ENCODE assay signal across 30 cellular contexts in genomic region chr12:42884116-42884515, GRCh38.
"Had no signal": no experiment of that assay in that cellular context is flagged by ENCODE, and none has a peak within 500 bp of the region (broad histone marks: within the 10 kb centered on the region; RNA-seq: fewer than 3 reads in every experiment).

No MANE protein-coding gene starts in this region.

- H3K27ac ChIP-seq: left lung, lower lobe of right lung, neutrophil, parathyroid adenoma, psoas muscle, right atrium auricular region, right lobe of liver, stomach, testis, thyroid gland, transverse colon, upper lobe of left lung, vagina had no signal

- DNase-seq: hypothalamus; immature natural killer cell; kidney; left colon; left lung; lower lobe of right lung; mammary epithelial cell; mesenchymal stem cell; naive B cell; natural killer cell; nephron progenitor cell; occipital lobe; psoas muscle; right lobe of liver; stimulated activated CD4-positive, alpha-beta T cell treated with anti-CD3 and anti-CD28 coated beads, Interleukin-12 subunit alpha, Interleukin-12 subunit beta, amount 100 ng/mL, for 4 hours; stimulated activated CD4-positive, alpha-beta T cell treated with anti-CD3 and anti-CD28 coated beads, Interleukin-15, amount 100 ng/mL, for 24 hours; stimulated activated CD4-positive, alpha-beta T cell treated with anti-CD3 and anti-CD28 coated beads, Interleukin-2, amount 100 ng/mL, for 24 hours; stimulated activated CD4-positive, alpha-beta T cell treated with anti-CD3 and anti-CD28 coated beads, Interleukin-4, amount 100 ng/mL, for 1 hour; stimulated activated naive B cell treated with anti-CD40 and anti-IgM and Interleukin-4, amounts not matched to agents 10 μg/mL and 1 μg/mL and 100 μg/mL, for 72 hours; stimulated activated naive CD8-positive, alpha-beta T cell treated with anti-CD3 and anti-CD28 coated beads, Interleukin-15, Interleukin-2, amounts not matched to agents 100 U/mL and 50 U/mL, for 24 hours; stomach; testis; thyroid gland; transverse colon; upper lobe of left lung had no signal

- H2AFZ ChIP-seq: neural progenitor cell, parathyroid adenoma had no signal

- ATAC-seq: left colon; left lung; lower lobe of right lung; natural killer cell; psoas muscle; right lobe of liver; stimulated activated naive B cell treated with anti-CD40 and anti-IgM and Interleukin-4, amounts not matched to agents 10 μg/mL and 1 μg/mL and 100 μg/mL, for 72 hours; stimulated activated naive CD8-positive, alpha-beta T cell treated with anti-CD3 and anti-CD28 coated beads, Interleukin-15, Interleukin-2, amounts not matched to agents 100 U/mL and 50 U/mL, for 24 hours had no signal

- H3K9ac ChIP-seq: neural progenitor cell, parathyroid adenoma had no signal

- H3K4me1 ChIP-seq: left lung, lower lobe of right lung, parathyroid adenoma, psoas muscle, right atrium auricular region, right lobe of liver, stomach, testis, thyroid gland, transverse colon, upper lobe of left lung, vagina had no signal

- H3K36me3 ChIP-seq: left lung, lower lobe of right lung, neural progenitor cell, neutrophil, right atrium auricular region, right lobe of liver, stomach, thyroid gland, transverse colon, upper lobe of left lung, vagina had no signal

- H3K79me2 ChIP-seq: parathyroid adenoma had no signal

- H3K9me3 ChIP-seq: lower lobe of right lung, neutrophil, right lobe of liver, stomach, testis, thyroid gland, upper lobe of left lung, vagina had no signal

- H3K4me3 ChIP-seq: left lung, lower lobe of right lung, neural progenitor cell, psoas muscle, right atrium auricular region, right lobe of liver, stomach, testis, thyroid gland, transverse colon, upper lobe of left lung, vagina had no signal

- H3K27me3 ChIP-seq: left lung, neural progenitor cell, neutrophil, right atrium auricular region, right lobe of liver, stomach, testis, thyroid gland, transverse colon, upper lobe of left lung, vagina had no signal
